In genomic region chr9:131773911-131774379, GRCh38 we compare ENCODE assay signal across 8 cellular contexts. TPM values are rescaled to one million over a fixed set of nuclear protein-coding genes. Genes with fewer than 3 reads are reported as not detected.
A peak's percentile ranks its signal among the peaks of the same experiment; 100 is the strongest.
DNase-seq lines count a peak whose midpoint lies in the region; ATAC-seq and TF ChIP-seq lines count a peak whose summit lies in the region.

No MANE protein-coding gene starts in this region.

- H3K36me3 ChIP-seq in H7 (replicated peaks; ENCODE audit: control insufficient read depth, insufficient read depth, low read length), result no peaks in the 10 kb centered on the region
- H3K36me3 ChIP-seq in osteoblast (ENCODE audit: insufficient read depth, low read length), result no peaks in the 10 kb centered on the region

- no peaks in the 10 kb centered on the region for H3K36me3 Mint-ChIP-seq in CD14-positive monocyte

- TF ChIP-seq CTCF in osteoblast (IDR thresholded peaks at IDR 0.05; ENCODE audit: extremely low read depth, low read depth, low read length), result no peak
- TF ChIP-seq CTCF in CD14-positive monocyte (IDR thresholded peaks at IDR 0.05), result no peak

- no peaks in the 10 kb centered on the region for H3K9me3 ChIP-seq in osteoblast (ENCODE audit: low read depth, low read length)

- H3K27ac ChIP-seq in osteoblast (ENCODE audit: low read depth, low read length), result no peak overlapping the region

- peak; percentile 63 for DNase-seq in ACHN
- DNase-seq in H7, result peak; percentile 95
- peak; percentile 49 for DNase-seq in SW480 (ENCODE audit: low spot score)
- peak; percentile 42 for DNase-seq in fibroblast of gingiva (ENCODE audit: low read depth)
- peak; percentile 97 for DNase-seq in osteoblast (ENCODE audit: insufficient read length, low spot score, missing footprints)
- DNase-seq in NCI-H2029 (lab: John Stamatoyannopoulos, UW), result no peak
- no peak for DNase-seq in CD14-positive monocyte (ENCODE audit: low spot score)

- H3K4me2 ChIP-seq in osteoblast (ENCODE audit: insufficient read depth, low read length), result no peak overlapping the region

- no peak for ATAC-seq in GM18870 (IDR thresholded peaks at IDR 0.05; ENCODE audit: unreplicated experiment)

- H3K27me3 ChIP-seq in H7 (ENCODE audit: control insufficient read depth, insufficient read depth, low read length) (no peaks in the 10 kb centered on the region), osteoblast (ENCODE audit: insufficient read depth, low read length) (peaks cover 15% of the 10 kb centered on the region)

- no peaks in the 10 kb centered on the region for H3K9me3 Mint-ChIP-seq in CD14-positive monocyte

- no peaks in the 10 kb centered on the region for H3K4me1 Mint-ChIP-seq in CD14-positive monocyte

- no peak overlapping the region for H2AFZ ChIP-seq in osteoblast (ENCODE audit: low read length)

- in situ Hi-C loops in ACHN (cut with HindIII; ENCODE audit: low pct_ligation_motif_present, low pct_unique_long_range_greater_than_20kb, low sequenced_read_pairs), result no loop called here

- peaks cover 3% of the 10 kb centered on the region for H4K20me1 ChIP-seq in osteoblast (ENCODE audit: insufficient read depth, low read length)

- intact Hi-C loops in CD14-positive monocyte (cut with micrococcal nuclease), result no loop called here

- H3K79me2 ChIP-seq in osteoblast (ENCODE audit: insufficient read depth, low read length), result no peaks in the 10 kb centered on the region

- H3K4me3 Mint-ChIP-seq in CD14-positive monocyte, result no peak overlapping the region

- no peaks in the 10 kb centered on the region for H3K4me1 ChIP-seq in osteoblast (ENCODE audit: insufficient read depth, low read length)

- H3K27me3 Mint-ChIP-seq in CD14-positive monocyte (ENCODE audit: low read depth in 3 of 3), result peaks cover 4 to 9% (median 8%) of the 10 kb centered on the region in 3 donors

- H3K27ac Mint-ChIP-seq in CD14-positive monocyte, result no peak overlapping the region

- H3K4me3 ChIP-seq in H7 (ENCODE audit: insufficient read depth, low read depth, low read length) (no peak overlapping the region), osteoblast (ENCODE audit: insufficient read depth, low read length) (no peak overlapping the region)

RNA-seq across cellular contexts. Expression of gene RAPGEF1, which starts 34.1 kb away (rescaled TPM):
- total RNA-seq in H7 (2014; rRNA removed; shearing (Covaris generic)), result 47.1 and 49.6 TPM in 2 replicates
- total RNA-seq in osteoblast, result 34.7 and 42.1 TPM in 2 replicates
- 1 to 10 TPM; 1.7 to 3.0 TPM for polyA plus RNA-seq in CD14-positive monocyte

Comparison
In these comparisons a context has a peak if more than half of its experiments do, and no peak if none do; other contexts are left out.
1. DNase-seq: peak in ACHN (single experiment), H7 (single experiment), SW480 (single experiment), fibroblast of gingiva (single experiment) and osteoblast (single experiment); none in NCI-H2029 (single experiment) and CD14-positive monocyte (single experiment).